6 cellular contexts compared by ENCODE assay signal in the genomic region with DNA sequence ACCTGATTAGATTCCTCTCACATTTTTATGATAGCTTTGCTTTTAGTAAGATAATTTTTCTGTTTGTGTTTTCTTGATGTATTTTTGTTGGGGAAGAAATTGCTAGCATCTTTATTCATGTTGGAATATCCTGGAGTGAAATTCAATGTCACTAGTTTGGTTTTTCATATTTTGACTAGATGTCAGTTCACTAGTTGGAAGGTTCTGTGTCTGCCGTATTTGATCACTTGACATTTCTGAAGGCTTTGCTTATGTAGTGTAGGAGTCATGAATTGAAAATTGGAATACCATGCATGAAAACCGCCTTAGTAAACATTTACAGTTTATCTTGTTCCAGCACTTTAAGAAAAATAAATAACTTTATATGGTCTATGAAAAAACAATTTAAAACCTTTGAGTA.
"Had no signal": no experiment of that assay in that cellular context is flagged by ENCODE, and none has a peak within 500 bp of the region (broad histone marks: within the 10 kb centered on the region; RNA-seq: fewer than 3 reads in every experiment).

No MANE protein-coding gene starts in this region.

- H3K27ac Mint-ChIP-seq: H9 had no signal

- H3K9me3 Mint-ChIP-seq: H9 had no signal

- H3K4me3 ChIP-seq: GM23248, K562 had no signal

- H3K4me3 Mint-ChIP-seq: H9 had no signal

- H3K9ac ChIP-seq: GM23248 had no signal

- DNase-seq: GM23248, H9, HCEC 1CT, IMR-90, KG1 had no signal

- H3K27ac ChIP-seq: GM23248 had no signal

- H2AFZ ChIP-seq: GM23248 had no signal

- ATAC-seq: K562 had no signal
